ENCODE assay signal across 17 cellular contexts in the genomic region with DNA sequence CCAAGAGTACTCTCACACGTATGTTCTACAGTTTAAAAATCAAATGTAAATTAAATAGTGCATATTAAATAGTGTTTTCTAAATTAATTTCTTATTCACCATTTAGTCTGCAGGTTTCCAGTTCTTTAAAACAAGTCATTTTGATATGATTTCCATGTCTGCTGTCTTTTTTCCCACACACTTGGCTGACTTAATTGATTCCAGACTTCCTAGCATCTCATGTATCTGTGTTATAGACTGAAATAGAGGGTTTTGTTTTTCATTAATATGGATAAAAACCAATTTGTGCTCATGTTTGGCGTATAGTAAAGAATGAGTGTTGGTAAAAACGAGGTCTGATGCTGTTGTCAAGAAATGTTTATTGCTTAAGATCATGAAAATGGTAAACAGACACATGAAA.
DNase-seq lines count a peak whose midpoint lies in the region; ATAC-seq and TF ChIP-seq lines count a peak whose summit lies in the region.
"Had no signal": no experiment of that assay in that cellular context is flagged by ENCODE, and none has a peak within 500 bp of the region (broad histone marks: within the 10 kb centered on the region; RNA-seq: fewer than 3 reads in every experiment).

No MANE protein-coding gene starts in this region.

- no peak overlapping the region for H3K27ac Mint-ChIP-seq in nephron progenitor cell
- H3K27ac Mint-ChIP-seq: CD14-positive monocyte, IgD-negative memory B cell had no signal

- no peak overlapping the region for H3K4me3 Mint-ChIP-seq in nephron progenitor cell
- H3K4me3 Mint-ChIP-seq: CD14-positive monocyte; CD4-positive, alpha-beta memory T cell; IgD-negative memory B cell had no signal

- no peaks in the 10 kb centered on the region for H3K4me1 Mint-ChIP-seq in nephron progenitor cell
- H3K4me1 Mint-ChIP-seq: CD14-positive monocyte, IgD-negative memory B cell had no signal

- no peak for TF ChIP-seq CTCF in AG10803 (conservative IDR thresholded peaks at IDR 0.05; ENCODE audit: low read length)
- TF ChIP-seq CTCF in nephron progenitor cell (IDR thresholded peaks at IDR 0.05): no peak

- H3K9me3 Mint-ChIP-seq in nephron progenitor cell: peaks cover 11% of the 10 kb centered on the region

- peak overlapping the region; percentile 1; the same call in 1 of the 2 replicates for H3K27ac ChIP-seq in SK-N-MC
- H3K27ac ChIP-seq: BLaER1, GM23248 had no signal

- peak; percentile 5 for DNase-seq in AG10803 (ENCODE audit: low read depth)
- no peak for DNase-seq in SK-N-MC (ENCODE audit: low read depth, low spot score)
- peak; percentile 42 for DNase-seq in fibroblast of gingiva (ENCODE audit: low read depth)
- no peak for DNase-seq in NOMO-1 treated with dmso at 0.1 percent for 144 hours (lab: John Stamatoyannopoulos, UW; ENCODE audit: unreplicated experiment)
- no peak for DNase-seq in nephron progenitor cell
- DNase-seq: ACHN; AML-193; CD4-positive, alpha-beta memory T cell; DMS153; DMS79; GDM1; GM23248 had no signal

- H3K27me3 Mint-ChIP-seq in nephron progenitor cell (ENCODE audit: low read depth, poor library complexity): no peaks in the 10 kb centered on the region
- H3K27me3 Mint-ChIP-seq: CD4-positive, alpha-beta memory T cell; IgD-negative memory B cell had no signal

- no peak overlapping the region for H3K9ac ChIP-seq in SK-N-MC (ENCODE audit: insufficient read length)
- H3K9ac ChIP-seq: BLaER1, GM23248 had no signal

- ATAC-seq in HG03196 (IDR thresholded peaks at IDR 0.05; ENCODE audit: unreplicated experiment): no peak

- peaks cover 13% of the 10 kb centered on the region for H3K36me3 Mint-ChIP-seq in nephron progenitor cell (ENCODE audit: low read depth)

- no peaks in the 10 kb centered on the region for H3K9me3 ChIP-seq in SK-N-MC (ENCODE audit: low read depth, low read length)
- H3K9me3 ChIP-seq: HAP-1 had no signal

- H3K4me3 ChIP-seq in AG10803 (ENCODE audit: low read length) (no peak overlapping the region), SK-N-MC (no peak overlapping the region)
- H3K4me3 ChIP-seq: BLaER1, GM23248, HAP-1 had no signal

- H3K36me3 ChIP-seq in SK-N-MC (ENCODE audit: insufficient read depth, low read length): no peaks in the 10 kb centered on the region
- H3K36me3 ChIP-seq: HAP-1 had no signal

Comparison
In these comparisons a context has a peak if more than half of its experiments do, and no peak if none do; other contexts are left out.
1. DNase-seq: peak in AG10803 (single experiment) and fibroblast of gingiva (single experiment); none in SK-N-MC (single experiment), NOMO-1 treated with dmso at 0.1 percent for 144 hours (single experiment) and nephron progenitor cell (single experiment).